Comparison of ENCODE assay signal across 17 cellular contexts in genomic region chr5:151250346-151251000, GRCh38. TPM values are rescaled to one million over a fixed set of nuclear protein-coding genes. Genes with fewer than 3 reads are reported as not detected.
DNase-seq lines count a peak whose midpoint lies in the region; ATAC-seq and TF ChIP-seq lines count a peak whose summit lies in the region.
"Had no signal": no experiment of that assay in that cellular context is flagged by ENCODE, and none has a peak within 500 bp of the region (broad histone marks: within the 10 kb centered on the region; RNA-seq: fewer than 3 reads in every experiment).

No MANE protein-coding gene starts in this region.

- H3K27ac ChIP-seq in right lobe of liver, result peak overlapping the region; percentile 65 to 92 (median 84)
- H3K27ac ChIP-seq: KMS-11 had no signal

- TF ChIP-seq CTCF in right lobe of liver (IDR thresholded peaks at IDR 0.05) (no peak), endothelial cell (IDR thresholded peaks at IDR 0.05; ENCODE audit: unreplicated experiment) (no peak)

- no peaks in the 10 kb centered on the region for H3K36me3 ChIP-seq in right lobe of liver
- H3K36me3 ChIP-seq: gastrocnemius medialis had no signal

- POLR2A ChIA-PET in activated CD8-positive, alpha-beta T cell treated with anti-CD3 and anti-CD28 coated beads, Interleukin-2, amount 10 ng/mL, durations not matched to agents 7 days and 5 days (lab: Charles Lee), result no interaction called here

- DNase-seq in activated naive CD4-positive, alpha-beta T cell (lab: John Stamatoyannopoulos, UW), result no peak
- DNase-seq in activated CD8-positive, alpha-beta T cell treated with anti-CD3 and anti-CD28 coated beads, Interleukin-2, amount 10 ng/mL, durations not matched to agents 7 days and 5 days, result no peak
- DNase-seq in right lobe of liver (peak in 1 of 3 donors; percentile 55), endothelial cell (ENCODE audit: low spot score) (no peak), DMS53 treated with DMSO at 0.1 percent for 48 hours (lab: John Stamatoyannopoulos, UW; ENCODE audit: unreplicated experiment) (no peak)
- no peak for DNase-seq in effector CD8-positive, alpha-beta T cell (lab: John Stamatoyannopoulos, UW)
- DNase-seq: DMS79, gastrocnemius medialis, NCI-H1694 treated with DMSO at 0.1 percent for 48 hours, NCI-H526, posterior cingulate gyrus, SHP77 had no signal

- ATAC-seq in activated CD8-positive, alpha-beta T cell treated with anti-CD3 and anti-CD28 coated beads, Interleukin-2, amount 10 ng/mL, durations not matched to agents 7 days and 5 days, result no peak
- ATAC-seq in right lobe of liver (peak in 2 of 4 donors; percentile 7 to 13), GM18519 (IDR thresholded peaks at IDR 0.05; ENCODE audit: low FRiP score, unreplicated experiment) (no peak)
- ATAC-seq: gastrocnemius medialis had no signal

- H3K27me3 ChIP-seq in right lobe of liver, result no peaks in the 10 kb centered on the region
- H3K27me3 ChIP-seq: gastrocnemius medialis had no signal

- peak overlapping the region; percentile 39 to 70 (median 62) for H3K4me3 ChIP-seq in right lobe of liver
- H3K4me3 ChIP-seq: gastrocnemius medialis had no signal

- peak overlapping the region; percentile 65 for H3K27ac Mint-ChIP-seq in activated naive CD4-positive, alpha-beta T cell treated with anti-CD3 and anti-CD28 coated beads, Interleukin-2, amount 50 U/mL, for 24 hours
- peak overlapping the region; percentile 23 for H3K27ac Mint-ChIP-seq in activated CD8-positive, alpha-beta T cell treated with anti-CD3 and anti-CD28 coated beads, Interleukin-2, amount 10 ng/mL, durations not matched to agents 7 days and 5 days
- H3K27ac Mint-ChIP-seq in endothelial cell (ENCODE audit: unreplicated experiment), result no peak overlapping the region

- TF ChIP-seq POLR2A in right lobe of liver (IDR thresholded peaks at IDR 0.05), result no peak

- CTCF ChIA-PET in activated CD8-positive, alpha-beta T cell treated with anti-CD3 and anti-CD28 coated beads, Interleukin-2, amount 10 ng/mL, durations not matched to agents 7 days and 5 days (lab: Charles Lee), result interaction anchor here (0.7 to 3.1 kb wide), 2 partner anchors 12 to 109 kb away, joined by 3 to 23 read pairs; no protein-coding TSS in a partner anchor

- peaks cover 0 to 35% (median 8%) of the 10 kb centered on the region in 4 donors for H3K4me1 ChIP-seq in right lobe of liver

- H3K9me3 ChIP-seq in right lobe of liver, result no peaks in the 10 kb centered on the region
- H3K9me3 ChIP-seq: gastrocnemius medialis had no signal

- peaks cover 42% of the 10 kb centered on the region for H3K4me1 Mint-ChIP-seq in activated naive CD4-positive, alpha-beta T cell treated with anti-CD3 and anti-CD28 coated beads, Interleukin-2, amount 50 U/mL, for 24 hours
- peaks cover 38% of the 10 kb centered on the region for H3K4me1 Mint-ChIP-seq in activated CD8-positive, alpha-beta T cell treated with anti-CD3 and anti-CD28 coated beads, Interleukin-2, amount 10 ng/mL, durations not matched to agents 7 days and 5 days (ENCODE audit: low read depth)
- H3K4me1 Mint-ChIP-seq in endothelial cell (ENCODE audit: unreplicated experiment), result peaks cover 8% of the 10 kb centered on the region

- intact Hi-C loops in right lobe of liver (cut with DNase I), result no loop called here

- no peaks in the 10 kb centered on the region for H3K27me3 Mint-ChIP-seq in activated naive CD4-positive, alpha-beta T cell treated with anti-CD3 and anti-CD28 coated beads, Interleukin-2, amount 50 U/mL, for 24 hours
- H3K27me3 Mint-ChIP-seq in activated CD8-positive, alpha-beta T cell treated with anti-CD3 and anti-CD28 coated beads, Interleukin-2, amount 10 ng/mL, durations not matched to agents 7 days and 5 days (ENCODE audit: low read depth), result no peaks in the 10 kb centered on the region
- H3K27me3 Mint-ChIP-seq in endothelial cell (ENCODE audit: unreplicated experiment), result peaks cover 4% of the 10 kb centered on the region

- 31% methylated on average over 10 of the region's 10 CpGs for WGBS in right lobe of liver (ENCODE audit: insufficient coverage, low coverage, low lambda C conversion rate, missing lambda C conversion rate)

- no peaks in the 10 kb centered on the region for H3K36me3 Mint-ChIP-seq in activated naive CD4-positive, alpha-beta T cell treated with anti-CD3 and anti-CD28 coated beads, Interleukin-2, amount 50 U/mL, for 24 hours
- H3K36me3 Mint-ChIP-seq in activated CD8-positive, alpha-beta T cell treated with anti-CD3 and anti-CD28 coated beads, Interleukin-2, amount 10 ng/mL, durations not matched to agents 7 days and 5 days (ENCODE audit: low read depth), result peaks cover 4% of the 10 kb centered on the region
- H3K36me3 Mint-ChIP-seq in endothelial cell (ENCODE audit: low read depth, unreplicated experiment), result no peaks in the 10 kb centered on the region

- H3K4me3 Mint-ChIP-seq in activated naive CD4-positive, alpha-beta T cell treated with anti-CD3 and anti-CD28 coated beads, Interleukin-2, amount 50 U/mL, for 24 hours, result peak overlapping the region; percentile 82
- H3K4me3 Mint-ChIP-seq in activated CD8-positive, alpha-beta T cell treated with anti-CD3 and anti-CD28 coated beads, Interleukin-2, amount 10 ng/mL, durations not matched to agents 7 days and 5 days, result peak overlapping the region; percentile 32
- no peak overlapping the region for H3K4me3 Mint-ChIP-seq in endothelial cell (ENCODE audit: unreplicated experiment)

- H3K9me3 Mint-ChIP-seq in activated naive CD4-positive, alpha-beta T cell treated with anti-CD3 and anti-CD28 coated beads, Interleukin-2, amount 50 U/mL, for 24 hours, result no peaks in the 10 kb centered on the region
- H3K9me3 Mint-ChIP-seq in activated CD8-positive, alpha-beta T cell treated with anti-CD3 and anti-CD28 coated beads, Interleukin-2, amount 10 ng/mL, durations not matched to agents 7 days and 5 days (ENCODE audit: insufficient read depth), result no peaks in the 10 kb centered on the region
- H3K9me3 Mint-ChIP-seq in endothelial cell (ENCODE audit: unreplicated experiment), result no peaks in the 10 kb centered on the region

RNA-seq across cellular contexts. Expression of gene GM2A, which starts 2.5 kb away (rescaled TPM):
- total RNA-seq in activated CD8-positive, alpha-beta T cell treated with anti-CD3 and anti-CD28 coated beads, Interleukin-2, amount 10 ng/mL, durations not matched to agents 7 days and 5 days, result 10 to 100 TPM; 19.5 to 19.6 TPM
- total RNA-seq in right lobe of liver (10 to 100 TPM; 11.7 to 23.6 (median 20.3) TPM), endothelial cell (ENCODE audit: unreplicated experiment) (33.9 TPM)

RNA-seq across cellular contexts. Expression of gene CCDC69, which starts 26.6 kb away (rescaled TPM):
- total RNA-seq in activated CD8-positive, alpha-beta T cell treated with anti-CD3 and anti-CD28 coated beads, Interleukin-2, amount 10 ng/mL, durations not matched to agents 7 days and 5 days, result 10 to 100 TPM; 87.6 to 92.7 TPM
- 10 to 100 TPM; 11.8 to 30.9 (median 22.9) TPM for total RNA-seq in right lobe of liver
- 1.2 TPM for total RNA-seq in endothelial cell (ENCODE audit: unreplicated experiment)

RNA-seq across cellular contexts. Expression of gene SLC36A3, which starts 53.1 kb away (rescaled TPM):
- not detected for total RNA-seq in activated CD8-positive, alpha-beta T cell treated with anti-CD3 and anti-CD28 coated beads, Interleukin-2, amount 10 ng/mL, durations not matched to agents 7 days and 5 days
- not detected for total RNA-seq in right lobe of liver
- total RNA-seq in endothelial cell (ENCODE audit: unreplicated experiment), result not detected
- total RNA-seq: gastrocnemius medialis, mesenteric fat pad, urinary bladder had no signal
